Comparison of ENCODE assay signal across 25 cellular contexts in the genomic region with DNA sequence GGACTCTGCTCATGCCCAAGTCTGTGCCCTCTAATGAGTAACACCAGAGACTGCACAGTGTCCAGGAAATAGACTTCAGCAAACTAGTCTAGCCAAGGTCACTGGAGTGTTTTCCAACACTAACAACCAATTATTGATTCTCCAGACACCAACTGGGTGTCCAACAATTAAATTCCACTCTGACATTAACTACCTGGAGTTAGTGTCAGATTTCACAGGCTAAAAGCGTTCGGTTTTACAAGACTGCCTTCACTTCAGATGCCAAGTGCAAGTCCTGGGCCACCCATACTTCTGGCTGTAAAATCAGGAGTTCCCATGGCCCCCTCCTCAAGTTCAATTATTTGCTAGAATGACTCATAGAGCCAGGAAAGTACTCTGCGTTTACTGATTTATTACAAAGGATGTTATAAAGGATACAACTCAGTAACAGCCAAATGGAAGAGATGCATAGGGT.
A peak's percentile ranks its signal among the peaks of the same experiment; 100 is the strongest.
DNase-seq lines count a peak whose midpoint lies in the region; ATAC-seq and FAIRE-seq lines count a peak whose summit lies in the region.
"Had no signal": no experiment of that assay in that cellular context is flagged by ENCODE, and none has a peak within 500 bp of the region (broad histone marks: within the 10 kb centered on the region; RNA-seq: fewer than 3 reads in every experiment).

No MANE protein-coding gene starts in this region.

- no peak for FAIRE-seq in GM19239 (lab: Jason Lieb, UNC)
- FAIRE-seq: GM18507 had no signal

- H3K27me3 ChIP-seq in ACC112 (ENCODE audit: insufficient read depth, low read length): peaks cover 5% of the 10 kb centered on the region; the same call in 1 of the 2 replicates

- H3K4me3 ChIP-seq in ACC112 (ENCODE audit: low read depth, low read length): no peak overlapping the region
- H3K4me3 ChIP-seq: spleen, tibial nerve had no signal

- peak overlapping the region; percentile 23 for H2AFZ ChIP-seq in ACC112 (ENCODE audit: low read length, unreplicated experiment)

- H3K27ac ChIP-seq in ACC112 (ENCODE audit: low read depth, low read length): no peak overlapping the region
- peak overlapping the region; percentile 11 for H3K27ac ChIP-seq in epithelial cell of prostate
- H3K27ac ChIP-seq: HL-60, spleen, tibial nerve had no signal

- DNase-seq in HCEC 1CT: peak; percentile 13
- DNase-seq in NCI-H69 (lab: John Stamatoyannopoulos, UW): peak; percentile 73
- DNase-seq in epithelial cell of prostate (ENCODE audit: low read depth, low spot score): no peak
- no peak for DNase-seq in GM19239 (ENCODE audit: insufficient read length, low spot score)
- DNase-seq: ACHN; activated B cell treated with CpG ODN at 0.5 μM for 24 hours; activated CD8-positive, alpha-beta memory T cell treated with anti-CD3 and anti-CD28 coated beads, Interleukin-2, amount 10 ng/mL, durations not matched to agents 7 days and 5 days; activated naive CD4-positive, alpha-beta T cell; activated T-cell treated with anti-CD3 and anti-CD28 coated beads, Interleukin-2, amount 50 U/mL, for 48 hours; cerebellar nuclear complex; DND-41; Kasumi-1; natural killer cell; NCI-H524; occipital lobe; retina; spleen; T-helper 1 cell had no signal

- peaks cover 33% of the 10 kb centered on the region for H3K4me1 ChIP-seq in ACC112 (ENCODE audit: control insufficient read depth, insufficient read depth, low read length, unreplicated experiment)

- ATAC-seq in GM18502 (IDR thresholded peaks at IDR 0.05; ENCODE audit: poor library complexity, unreplicated experiment) (no peak), HG03432 (IDR thresholded peaks at IDR 0.05; ENCODE audit: unreplicated experiment) (no peak), GM21390 (IDR thresholded peaks at IDR 0.05; ENCODE audit: unreplicated experiment) (no peak)
- ATAC-seq: activated CD8-positive, alpha-beta memory T cell treated with anti-CD3 and anti-CD28 coated beads, Interleukin-2, amount 10 ng/mL, durations not matched to agents 7 days and 5 days; natural killer cell had no signal

- H3K36me3 ChIP-seq in ACC112 (ENCODE audit: insufficient read depth, low read length): no peaks in the 10 kb centered on the region
- H3K36me3 ChIP-seq: spleen, tibial nerve had no signal

- H3K79me2 ChIP-seq in ACC112 (ENCODE audit: control insufficient read depth, insufficient read depth, low read length, unreplicated experiment): no peaks in the 10 kb centered on the region

Comparison
In these comparisons a context has a peak if more than half of its experiments do, and no peak if none do; other contexts are left out.
1. DNase-seq: peak in HCEC 1CT (single experiment) and NCI-H69 (single experiment); none in epithelial cell of prostate (single experiment) and GM19239 (single experiment).